ENCODE assay signal across 19 cellular contexts in genomic region chr9:133882849-133883248, GRCh38.
DNase-seq lines count a peak whose midpoint lies in the region; ATAC-seq and TF ChIP-seq lines count a peak whose summit lies in the region.
"Had no signal": no experiment of that assay in that cellular context is flagged by ENCODE, and none has a peak within 500 bp of the region (broad histone marks: within the 10 kb centered on the region; RNA-seq: fewer than 3 reads in every experiment).

No MANE protein-coding gene starts in this region.

- POLR2A ChIA-PET in SK-N-SH (lab: Yijun Ruan, JAX), result no interaction called here
- POLR2A ChIA-PET in MCF 10A (lab: Yijun Ruan, JAX), result interaction anchor here (1.0 to 2.0 kb wide), 4 partner anchors 9 to 108 kb away, joined by 3 to 13 read pairs (median 6); no protein-coding TSS in a partner anchor

- no peaks in the 10 kb centered on the region for H3K36me3 Mint-ChIP-seq in MCF 10A (ENCODE audit: insufficient read depth, unreplicated experiment)
- H3K36me3 Mint-ChIP-seq: activated CD8-positive, alpha-beta memory T cell treated with anti-CD3 and anti-CD28 coated beads, Interleukin-2, amount 10 ng/mL, durations not matched to agents 7 days and 5 days had no signal

- no peak overlapping the region for H2AFZ ChIP-seq in SK-N-SH (ENCODE audit: low read depth)

- H3K27ac Mint-ChIP-seq in MCF 10A (ENCODE audit: low read depth, unreplicated experiment), result peak overlapping the region; percentile 99
- H3K27ac Mint-ChIP-seq: activated CD8-positive, alpha-beta memory T cell treated with anti-CD3 and anti-CD28 coated beads, Interleukin-2, amount 10 ng/mL, durations not matched to agents 7 days and 5 days had no signal

- ATAC-seq in SK-N-SH treated with all-trans-retinoic acid at 6 μM for 48 hours, result no peak
- ATAC-seq: activated CD8-positive, alpha-beta memory T cell treated with anti-CD3 and anti-CD28 coated beads, Interleukin-2, amount 10 ng/mL, durations not matched to agents 7 days and 5 days; K562; left lung had no signal

- CTCF ChIA-PET in SK-N-SH (lab: Yijun Ruan, JAX), result interaction anchor here (0.6 kb wide), 1 partner anchor 45 kb away, joined by 3 read pairs; no protein-coding TSS in a partner anchor
- CTCF ChIA-PET in MCF 10A (lab: Yijun Ruan, JAX), result interaction anchor here (0.6 to 1.1 kb wide), 2 partner anchors 111 to 145 kb away, joined by 3 read pairs; no protein-coding TSS in a partner anchor

- TF ChIP-seq EP300 in SK-N-SH (IDR thresholded peaks at IDR 0.05; ENCODE audit: borderline replicate concordance in 1 of 2, low read depth in 1 of 2, low read length in 1 of 2), result no peak
- no peak for TF ChIP-seq EP300 in tibial nerve (IDR thresholded peaks at IDR 0.05)

- no TSS peak for BruUV-seq in MCF 10A (replicated peaks; lab: Mats Ljungman, UMichigan)

- H3K36me3 ChIP-seq in SK-N-SH (replicated peaks in 1 of 2; ENCODE audit: control insufficient read depth in 1 of 2, insufficient read depth in 2 of 2, low read length in 1 of 2) (no peaks in the 10 kb centered on the region), mesodermal cell (ENCODE audit: control insufficient read depth, insufficient read depth, low read length) (no peaks in the 10 kb centered on the region), tibial nerve (no peaks in the 10 kb centered on the region)
- H3K36me3 ChIP-seq: left lung, ovary had no signal

- no peaks in the 10 kb centered on the region for H3K9me2 ChIP-seq in SK-N-SH

- no peaks in the 10 kb centered on the region for H3K9me3 Mint-ChIP-seq in MCF 10A (ENCODE audit: unreplicated experiment)

- H3K4me1 ChIP-seq in SK-N-SH (ENCODE audit: control insufficient read depth in 1 of 2, insufficient read depth in 2 of 2, low read depth in 1 of 2, low read length in 1 of 2) (peaks cover 16 to 94% of the 10 kb centered on the region in 2 experiments), mesodermal cell (ENCODE audit: control insufficient read depth, insufficient read depth, low read length, poor library complexity, severe bottlenecking) (peaks cover 51% of the 10 kb centered on the region), tibial nerve (peaks cover 0 to 39% (median 0%) of the 10 kb centered on the region in 4 donors)
- H3K4me1 ChIP-seq: left lung had no signal

- H3K27me3 ChIP-seq in SK-N-SH (ENCODE audit: insufficient read depth), result no peaks in the 10 kb centered on the region
- H3K27me3 ChIP-seq in tibial nerve, result no peaks in the 10 kb centered on the region
- H3K27me3 ChIP-seq: left lung, ovary had no signal

- H3K4me2 ChIP-seq in SK-N-SH, result no peak overlapping the region

- H3K79me2 ChIP-seq in SK-N-SH (ENCODE audit: insufficient read depth), result peaks cover 96% of the 10 kb centered on the region

- H3K4me3 ChIP-seq in SK-N-SH (ENCODE audit: low read depth in 2 of 2, low read length in 1 of 2) (no peak overlapping the region), mesodermal cell (ENCODE audit: extremely low read depth, insufficient read depth, low read length, poor library complexity, severe bottlenecking) (no peak overlapping the region), tibial nerve (no peak overlapping the region)
- H3K4me3 ChIP-seq: K562, left lung, ovary, SK-N-MC had no signal

- intact Hi-C loops in MCF 10A (cut with micrococcal nuclease), result no loop called here

- peaks cover 37% of the 10 kb centered on the region for H3K4me1 Mint-ChIP-seq in MCF 10A (ENCODE audit: insufficient read depth, unreplicated experiment)
- H3K4me1 Mint-ChIP-seq: activated CD8-positive, alpha-beta memory T cell treated with anti-CD3 and anti-CD28 coated beads, Interleukin-2, amount 10 ng/mL, durations not matched to agents 7 days and 5 days had no signal

- TF ChIP-seq CTCF in SK-N-SH (IDR thresholded peaks at IDR 0.05) (no peak), MCF 10A (IDR thresholded peaks at IDR 0.05; ENCODE audit: unreplicated experiment) (no peak), tibial nerve (IDR thresholded peaks at IDR 0.05) (no peak)

- no peaks in the 10 kb centered on the region for H3K9me3 ChIP-seq in SK-N-SH
- H3K9me3 ChIP-seq in mesodermal cell (ENCODE audit: control insufficient read depth, low read length), result no peaks in the 10 kb centered on the region
- H3K9me3 ChIP-seq in tibial nerve, result no peaks in the 10 kb centered on the region
- H3K9me3 ChIP-seq: left lung, ovary had no signal

- no peak for DNase-seq in SK-N-SH
- DNase-seq in MCF 10A (ENCODE audit: unreplicated experiment), result no peak
- no peak for DNase-seq in tibial nerve (ENCODE audit: low spot score in 2 of 2)
- DNase-seq in stimulated activated CD4-positive, alpha-beta T cell treated with anti-CD3 and anti-CD28 coated beads, Interleukin-2, amount 100 ng/mL, for 24 hours, result no peak
- no peak for DNase-seq in NCI-H748 (lab: John Stamatoyannopoulos, UW; ENCODE audit: unreplicated experiment)
- no peak for DNase-seq in NCI-H1417 (lab: John Stamatoyannopoulos, UW)
- DNase-seq: activated CD4-positive, alpha-beta T cell treated with anti-CD3 and anti-CD28 coated beads for 1 hour; activated CD8-positive, alpha-beta memory T cell treated with anti-CD3 and anti-CD28 coated beads, Interleukin-2, amount 10 ng/mL, durations not matched to agents 7 days and 5 days; DND-41; GOT3; left lung; MV-4-11; ovary; stimulated activated CD8-positive, alpha-beta memory T cell treated with anti-CD3 and anti-CD28 coated beads, Interleukin-4, amount 100 ng/mL, for 48 hours; T-helper 9 cell had no signal

- H3K27ac ChIP-seq in SK-N-SH (ENCODE audit: low read depth in 2 of 2, low read length in 1 of 2), result peak overlapping the region; percentile 66 to 99; a peak in 3 of 4 replicates
- peak overlapping the region; percentile 87 for H3K27ac ChIP-seq in mesodermal cell (ENCODE audit: low read depth, low read length, severe bottlenecking)
- H3K27ac ChIP-seq in tibial nerve, result no peak overlapping the region
- H3K27ac ChIP-seq: left lung, ovary, SK-N-MC had no signal

- no peaks in the 10 kb centered on the region for H4K20me1 ChIP-seq in SK-N-SH (ENCODE audit: insufficient read depth)

- peaks cover 3% of the 10 kb centered on the region for H3F3A ChIP-seq in SK-N-SH (replicated peaks; ENCODE audit: insufficient read depth)

- no peak overlapping the region for H3K9ac ChIP-seq in SK-N-SH

- 98% methylated on average over 3 of the region's 5 CpGs for WGBS in SK-N-SH (ENCODE audit: low lambda C conversion rate)
- 82 to 96% methylated on average over 3 of the region's 5 CpGs for WGBS in mesodermal cell (ENCODE audit: insufficient coverage in 2 of 2), 2 experiments
- WGBS in tibial nerve, 2 donors, result 83 to 93% methylated on average over 5 of the region's 5 CpGs

- TF ChIP-seq POLR2A in tibial nerve (IDR thresholded peaks at IDR 0.05), result no peak

- no peak for TF ChIP-seq RAD21 in SK-N-SH (IDR thresholded peaks at IDR 0.05; ENCODE audit: low read length)

- no peaks in the 10 kb centered on the region for H3K27me3 Mint-ChIP-seq in MCF 10A (ENCODE audit: insufficient read depth, unreplicated experiment)
- H3K27me3 Mint-ChIP-seq: activated CD8-positive, alpha-beta memory T cell treated with anti-CD3 and anti-CD28 coated beads, Interleukin-2, amount 10 ng/mL, durations not matched to agents 7 days and 5 days had no signal

- H3K4me3 Mint-ChIP-seq in MCF 10A (ENCODE audit: unreplicated experiment), result no peak overlapping the region
- H3K4me3 Mint-ChIP-seq: activated CD8-positive, alpha-beta memory T cell treated with anti-CD3 and anti-CD28 coated beads, Interleukin-2, amount 10 ng/mL, durations not matched to agents 7 days and 5 days had no signal

TF ChIP-seq in SK-N-SH, 30 proteins besides CTCF, POLR2A, EP300 and RAD21 (continues in another document):
- TF ChIP-seq GABPA (IDR thresholded peaks at IDR 0.05; ENCODE audit: low read depth) (no peak), TCF12 (IDR thresholded peaks at IDR 0.05) (no peak), RXRA (IDR thresholded peaks at IDR 0.05; ENCODE audit: borderline replicate concordance, low read depth) (no peak), SIN3A (IDR thresholded peaks at IDR 0.05; ENCODE audit: borderline replicate concordance, low read depth, low read length) (no peak), GATA2 (CRISPR knock-in tag; IDR thresholded peaks at IDR 0.05) (no peak), RCOR1 (IDR thresholded peaks at IDR 0.05; ENCODE audit: low read length) (no peak), MAX (IDR thresholded peaks at IDR 0.05; ENCODE audit: low read depth) (no peak), FOXJ3 (CRISPR knock-in tag; IDR thresholded peaks at IDR 0.05) (no peak)

TF ChIP-seq in SK-N-SH treated with all-trans-retinoic acid at 6 μM for 48 hours, 23 proteins besides CTCF, POLR2A, EP300 and RAD21 (continues in another document):
- TF ChIP-seq BACH2 (CRISPR knock-in tag; IDR thresholded peaks at IDR 0.05; ENCODE audit: borderline replicate concordance) (no peak), SNAI2 (CRISPR knock-in tag; IDR thresholded peaks at IDR 0.05) (no peak), TOX (CRISPR knock-in tag; IDR thresholded peaks at IDR 0.05; ENCODE audit: borderline replicate concordance) (no peak), CREB5 (CRISPR knock-in tag; IDR thresholded peaks at IDR 0.05; ENCODE audit: low read depth) (no peak), TCF4 (CRISPR knock-in tag; IDR thresholded peaks at IDR 0.05; ENCODE audit: borderline replicate concordance) (no peak), ARNTL (CRISPR knock-in tag; IDR thresholded peaks at IDR 0.05; ENCODE audit: borderline replicate concordance, low read depth) (no peak), RARB (CRISPR knock-in tag; IDR thresholded peaks at IDR 0.05) (no peak), ZNF70 (CRISPR knock-in tag; IDR thresholded peaks at IDR 0.05) (no peak), ZFP30 (CRISPR knock-in tag; IDR thresholded peaks at IDR 0.05) (no peak), ZFP3 (CRISPR knock-in tag; IDR thresholded peaks at IDR 0.05) (no peak)

Comparison
In these comparisons a context has a peak if more than half of its experiments do, and no peak if none do; other contexts are left out.
1. H3K27ac ChIP-seq: peak in SK-N-SH (2 of 2) and mesodermal cell (single experiment); none in tibial nerve (0 of 4).